ENCODE assay signal across 14 cellular contexts in genomic region chr7:101614939-101615302, GRCh38. TPM values are rescaled to one million over a fixed set of nuclear protein-coding genes. Genes with fewer than 3 reads are reported as not detected.
A peak's percentile ranks its signal among the peaks of the same experiment; 100 is the strongest.
DNase-seq lines count a peak whose midpoint lies in the region; ATAC-seq, FAIRE-seq and TF ChIP-seq lines count a peak whose summit lies in the region.
"Had no signal": no experiment of that assay in that cellular context is flagged by ENCODE, and none has a peak within 500 bp of the region (broad histone marks: within the 10 kb centered on the region; RNA-seq: fewer than 3 reads in every experiment).

No MANE protein-coding gene starts in this region.

- H3K27ac ChIP-seq in H1 (ENCODE audit: low read depth, low read length): no peak overlapping the region
- H3K27ac ChIP-seq in naive thymus-derived CD4-positive, alpha-beta T cell (ENCODE audit: low read depth, low read length): no peak overlapping the region

- no peak overlapping the region for H3K27ac Mint-ChIP-seq in naive thymus-derived CD4-positive, alpha-beta T cell
- H3K27ac Mint-ChIP-seq: activated CD4-positive, alpha-beta memory T cell treated with anti-CD3 and anti-CD28 coated beads, Interleukin-2, amount 10 ng/mL, durations not matched to agents 7 days and 5 days; CD4-positive, alpha-beta T cell had no signal

- H3K4me1 ChIP-seq in NT2/D1 (ENCODE audit: insufficient read depth, insufficient read length): peaks cover 15% of the 10 kb centered on the region
- H3K4me1 ChIP-seq in H1 (replicated peaks in 1 of 4; ENCODE audit: control insufficient read depth in 3 of 4, insufficient read depth in 4 of 4, low read length in 3 of 4): peaks cover 4 to 21% (median 14%) of the 10 kb centered on the region in 4 experiments; a peak in 6 of 7 replicates
- H3K4me1 ChIP-seq in naive thymus-derived CD4-positive, alpha-beta T cell (ENCODE audit: control insufficient read depth in 2 of 2, insufficient read depth in 2 of 2, low read length in 2 of 2): no peaks in the 10 kb centered on the region

- H3K9me3 ChIP-seq in NT2/D1 (ENCODE audit: insufficient read depth, low read length) (no peaks in the 10 kb centered on the region), H1 (ENCODE audit: insufficient read depth in 2 of 2, low read depth in 1 of 2, low read length in 1 of 2) (no peaks in the 10 kb centered on the region)
- H3K9me3 ChIP-seq in naive thymus-derived CD4-positive, alpha-beta T cell (ENCODE audit: control insufficient read depth in 2 of 3, low read length in 3 of 3): no peaks in the 10 kb centered on the region

- H4K20me1 ChIP-seq in H1 (replicated peaks in 1 of 2; ENCODE audit: control insufficient read depth in 1 of 2, insufficient read depth in 2 of 2, low read length in 2 of 2): no peaks in the 10 kb centered on the region

- WGBS in H1 (ENCODE audit: extremely low coverage in 1 of 2, insufficient coverage in 1 of 2, insufficient read length in 1 of 2, insufficient replicate concordance in 2 of 2, low coverage in 1 of 2, low lambda C conversion rate in 2 of 2, missing lambda C conversion rate in 1 of 2), 2 experiments: 82% methylated on average over 9 of the region's 9 CpGs; no CpG with 5 or more reads in 1 of the 2 experiments

- H3K27me3 Mint-ChIP-seq in naive thymus-derived CD4-positive, alpha-beta T cell: peaks cover 0 to 15% (median 0%) of the 10 kb centered on the region in 5 donors
- H3K27me3 Mint-ChIP-seq: activated CD4-positive, alpha-beta memory T cell treated with anti-CD3 and anti-CD28 coated beads, Interleukin-2, amount 10 ng/mL, durations not matched to agents 7 days and 5 days had no signal

- H2BK12ac ChIP-seq in H1 (ENCODE audit: low read depth, low read length): peak overlapping the region; percentile 72; the same call in 1 of the 2 replicates

- intact Hi-C loops in naive thymus-derived CD4-positive, alpha-beta T cell (cut with micrococcal nuclease): no loop called here

- ATAC-seq in GM21717 (IDR thresholded peaks at IDR 0.05; ENCODE audit: unreplicated experiment) (no peak), GM18858 (IDR thresholded peaks at IDR 0.05; ENCODE audit: unreplicated experiment) (no peak)
- no peak for ATAC-seq in naive thymus-derived CD4-positive, alpha-beta T cell
- ATAC-seq: activated naive CD4-positive, alpha-beta T cell treated with anti-CD3 and anti-CD28 coated beads, Interleukin-2, amount 50 U/mL, for 72 hours had no signal

- no peaks in the 10 kb centered on the region for H3K23me2 ChIP-seq in H1 (ENCODE audit: low read depth, low read length)

- H3K4me3 Mint-ChIP-seq in naive thymus-derived CD4-positive, alpha-beta T cell: no peak overlapping the region
- H3K4me3 Mint-ChIP-seq: activated CD4-positive, alpha-beta memory T cell treated with anti-CD3 and anti-CD28 coated beads, Interleukin-2, amount 10 ng/mL, durations not matched to agents 7 days and 5 days; CD4-positive, alpha-beta T cell had no signal

- no peak for TF ChIP-seq CTCF in H1 (IDR thresholded peaks at IDR 0.05; ENCODE audit: control extremely low read depth in 1 of 3, insufficient read depth in 1 of 3, low read depth in 1 of 3, low read length in 3 of 3)

- H3K36me3 ChIP-seq in NT2/D1 (ENCODE audit: insufficient read depth, insufficient read length, low read length) (no peaks in the 10 kb centered on the region), H1 (ENCODE audit: control insufficient read depth in 2 of 4, insufficient read depth in 4 of 4, low read length in 3 of 4) (no peaks in the 10 kb centered on the region)
- H3K36me3 ChIP-seq in naive thymus-derived CD4-positive, alpha-beta T cell (ENCODE audit: control insufficient read depth in 2 of 3, insufficient read depth in 3 of 3, low read length in 3 of 3): no peaks in the 10 kb centered on the region

- no peak overlapping the region for H4K5ac ChIP-seq in H1 (ENCODE audit: insufficient read length, low read depth, low read length)

- H3K9ac ChIP-seq in NT2/D1 (ENCODE audit: insufficient read length, low read depth): peak overlapping the region; percentile 72
- H3K9ac ChIP-seq in H1 (replicated peaks in 1 of 4; ENCODE audit: extremely low read depth in 1 of 4, low read depth in 3 of 4, low read length in 3 of 4): no peak overlapping the region

- H3K27me3 ChIP-seq in NT2/D1 (ENCODE audit: insufficient read depth, insufficient read length) (no peaks in the 10 kb centered on the region), H1 (replicated peaks in 1 of 4; ENCODE audit: control insufficient read depth in 3 of 4, extremely low read depth in 1 of 4, insufficient read depth in 3 of 4, low read length in 3 of 4) (no peaks in the 10 kb centered on the region)
- no peaks in the 10 kb centered on the region for H3K27me3 ChIP-seq in naive thymus-derived CD4-positive, alpha-beta T cell (ENCODE audit: control insufficient read depth in 2 of 2, insufficient read depth in 2 of 2, low read length in 2 of 2)

- H3K79me1 ChIP-seq in H1 (ENCODE audit: low read depth, low read length): no peaks in the 10 kb centered on the region

- 0 out of 2 replicates have a peak overlapping the region, but pooled peaks have one; percentile 35 for H2AFZ ChIP-seq in H1 (ENCODE audit: low read length)

- H3K23ac ChIP-seq in H1 (ENCODE audit: insufficient read length): no peak overlapping the region

- H3K4me3 ChIP-seq in NT2/D1 (ENCODE audit: insufficient read length, low read depth) (no peak overlapping the region), H1 (ENCODE audit: extremely low read depth in 1 of 4, insufficient read depth in 2 of 4, low read depth in 3 of 4, low read length in 4 of 4) (no peak overlapping the region)
- H3K4me3 ChIP-seq in naive thymus-derived CD4-positive, alpha-beta T cell (ENCODE audit: low read length): no peak overlapping the region

- no peak for TF ChIP-seq RAD21 in H1 (IDR thresholded peaks at IDR 0.05 in 1 of 2, conservative IDR thresholded peaks at IDR 0.05 in 1 of 2; ENCODE audit: low read depth in 2 of 2, low read length in 2 of 2)

- TF ChIP-seq POLR2A in H1 (IDR thresholded peaks at IDR 0.05; ENCODE audit: control extremely low read depth in 1 of 2, low read depth in 2 of 2, low read length in 2 of 2): no peak

- H3K4ac ChIP-seq in H1 (replicated peaks; ENCODE audit: insufficient read length, low read depth, low read length): no peak overlapping the region

- H2AK5ac ChIP-seq in H1 (ENCODE audit: low read depth, low read length): peak overlapping the region; percentile 53; the same call in 1 of the 2 replicates

- no peak for FAIRE-seq in H1 (lab: Jason Lieb, UNC)

- no peak for TF ChIP-seq EP300 in H1 (IDR thresholded peaks at IDR 0.05; ENCODE audit: borderline replicate concordance in 1 of 2, low read depth in 2 of 2, low read length in 2 of 2)

- H3K4me2 ChIP-seq in H1 (ENCODE audit: insufficient read depth in 1 of 2, low read depth in 2 of 2, low read length in 2 of 2): peak overlapping the region; percentile 2 to 3; a peak in 1 of 4 replicates

- H3K18ac ChIP-seq in H1 (ENCODE audit: extremely low read depth, low read length): peak overlapping the region; percentile 83

- H2BK120ac ChIP-seq in H1 (replicated peaks; ENCODE audit: low read depth, low read length): no peak overlapping the region

- H3K56ac ChIP-seq in H1 (replicated peaks; ENCODE audit: insufficient read length, low read depth, low read length): no peak overlapping the region

- H3K9me3 Mint-ChIP-seq in naive thymus-derived CD4-positive, alpha-beta T cell: no peaks in the 10 kb centered on the region
- H3K9me3 Mint-ChIP-seq: activated CD4-positive, alpha-beta memory T cell treated with anti-CD3 and anti-CD28 coated beads, Interleukin-2, amount 10 ng/mL, durations not matched to agents 7 days and 5 days; activated naive CD4-positive, alpha-beta T cell treated with anti-CD3 and anti-CD28 coated beads, Interleukin-2, amount 50 U/mL, for 72 hours; CD4-positive, alpha-beta T cell had no signal

- H4K91ac ChIP-seq in H1 (replicated peaks; ENCODE audit: insufficient read length, low read length): peak overlapping the region; percentile 52

- peak; percentile 77 for DNase-seq in EL
- no peak for DNase-seq in NT2/D1 (ENCODE audit: low read depth, low spot score)
- no peak for DNase-seq in H1 (ENCODE audit: low read depth in 1 of 2, low spot score in 2 of 2)
- DNase-seq in renal cortical epithelial cell (ENCODE audit: low read depth): peak; percentile 12
- no peak for DNase-seq in naive thymus-derived CD4-positive, alpha-beta T cell
- DNase-seq in cerebellum (ENCODE audit: low spot score): no peak
- DNase-seq: activated CD4-positive, alpha-beta memory T cell treated with anti-CD3 and anti-CD28 coated beads, Interleukin-2, amount 10 ng/mL, durations not matched to agents 7 days and 5 days; CD4-positive, alpha-beta T cell; cortex of kidney; NCI-H2171 treated with DMSO at 0.1 percent for 48 hours; T-helper 2 cell had no signal

- H3K4me1 Mint-ChIP-seq in naive thymus-derived CD4-positive, alpha-beta T cell: no peaks in the 10 kb centered on the region
- H3K4me1 Mint-ChIP-seq: activated CD4-positive, alpha-beta memory T cell treated with anti-CD3 and anti-CD28 coated beads, Interleukin-2, amount 10 ng/mL, durations not matched to agents 7 days and 5 days had no signal

- no peak overlapping the region for H3K14ac ChIP-seq in H1 (ENCODE audit: insufficient read length)

- CTCF ChIA-PET in H1 (lab: Charles Lee; ENCODE audit: partially characterized antibody): interaction anchor here (0.8 to 6.3 kb wide), 3 partner anchors 10 to 54 kb away, joined by 3 to 50 read pairs (median 6); no protein-coding TSS in a partner anchor
- CTCF ChIA-PET in naive thymus-derived CD4-positive, alpha-beta T cell (lab: Charles Lee): no interaction called here

- H3K79me2 ChIP-seq in H1 (ENCODE audit: control insufficient read depth in 1 of 2, insufficient read depth in 2 of 2, low read length in 2 of 2): no peaks in the 10 kb centered on the region

- 0 out of 2 replicates have a peak overlapping the region, but pooled peaks have one; percentile 61 for H2BK20ac ChIP-seq in H1 (ENCODE audit: low read length)

- no peak overlapping the region for H4K8ac ChIP-seq in H1 (ENCODE audit: extremely low read depth, insufficient read depth, low read length)

- peak overlapping the region; percentile 95; the same call in 1 of the 2 replicates for H2BK15ac ChIP-seq in H1 (ENCODE audit: low read length)

- POLR2A ChIA-PET in H1 (lab: Charles Lee; ENCODE audit: partially characterized antibody): no interaction called here
- POLR2A ChIA-PET in naive thymus-derived CD4-positive, alpha-beta T cell (lab: Charles Lee): no interaction called here

- peak overlapping the region; percentile 35; the same call in 1 of the 2 replicates for H2BK5ac ChIP-seq in H1 (ENCODE audit: low read depth, low read length)

- no peaks in the 10 kb centered on the region for H3K36me3 Mint-ChIP-seq in naive thymus-derived CD4-positive, alpha-beta T cell
- H3K36me3 Mint-ChIP-seq: activated naive CD4-positive, alpha-beta T cell treated with anti-CD3 and anti-CD28 coated beads, Interleukin-2, amount 50 U/mL, for 72 hours had no signal

RNA-seq across cellular contexts. Expression of gene MYL10, which starts 14.2 kb away (rescaled TPM):
- 0.44 TPM in 1 of 2 replicates, not detected in the other for total RNA-seq in H1 (2021; fragmentation: NEBNext Ultra II Directional; extraction: Animal tissue kit (Norgen Biotek cat#: 25700))
- polyA plus RNA-seq in H1 (2011; rRNA removed): 0.18 and 0.20 TPM in 2 replicates
- polyA plus RNA-seq in H1 (2011; cell fraction: cytosol; rRNA removed): 0.28 TPM
- not detected for polyA plus RNA-seq in H1 (2011; cell fraction: nucleus; rRNA removed)
- 0.67 TPM in 1 of 4 replicates, not detected in the others for polyA plus RNA-seq in H1 (2012, experiment 1 of 2)
- polyA plus RNA-seq in H1 (2012, experiment 2 of 2): not detected
- polyA plus RNA-seq in H1 (2013, experiment 1 of 2): 0.10 TPM
- polyA plus RNA-seq in H1 (2013, experiment 2 of 2): 0.22 TPM
- polyA minus RNA-seq in H1 (2011; rRNA and poly(A)+ RNA removed): not detected in 2 replicates
- polyA minus RNA-seq in H1 (2011; cell fraction: cytosol; rRNA and poly(A)+ RNA removed): not detected
- not detected for polyA minus RNA-seq in H1 (2011; cell fraction: nucleus; rRNA and poly(A)+ RNA removed)
- not detected in 2 replicates for total RNA-seq in renal cortical epithelial cell
- total RNA-seq in naive thymus-derived CD4-positive, alpha-beta T cell: not detected
- polyA plus RNA-seq in naive thymus-derived CD4-positive, alpha-beta T cell: not detected
- total RNA-seq in cerebellum: not detected
- total RNA-seq: activated CD4-positive, alpha-beta memory T cell treated with anti-CD3 and anti-CD28 coated beads, Interleukin-2, amount 10 ng/mL, durations not matched to agents 7 days and 5 days; activated naive CD4-positive, alpha-beta T cell treated with anti-CD3 and anti-CD28 coated beads, Interleukin-2, amount 50 U/mL, for 72 hours; CD4-positive, alpha-beta T cell had no signal

Comparison
In these comparisons a context has a peak if more than half of its experiments do, and no peak if none do; other contexts are left out.
1. DNase-seq: peak in EL (single experiment) and renal cortical epithelial cell (single experiment); none in NT2/D1 (single experiment), H1 (0 of 2), naive thymus-derived CD4-positive, alpha-beta T cell (0 of 9) and cerebellum (single experiment).